Comparison of ENCODE assay signal across 14 cellular contexts in the genomic region with DNA sequence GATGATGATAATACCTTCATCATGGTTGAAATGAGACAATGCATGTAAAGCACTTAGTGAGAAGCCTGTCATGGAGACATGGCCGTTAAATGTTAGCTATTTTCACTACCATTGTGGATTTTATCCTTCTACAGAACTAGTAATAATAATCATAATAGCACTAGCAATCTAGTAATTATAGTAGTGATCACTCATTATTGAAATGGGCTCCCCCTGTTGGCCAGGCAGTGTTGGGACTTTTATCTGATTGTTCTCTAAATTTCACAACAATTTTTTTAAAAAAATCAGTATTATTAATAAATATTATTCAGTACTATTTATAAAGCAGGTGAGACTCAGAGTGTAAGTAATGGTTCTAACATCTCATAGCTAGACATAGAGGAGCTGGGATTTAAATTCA.
A peak's percentile ranks its signal among the peaks of the same experiment; 100 is the strongest.
DNase-seq lines count a peak whose midpoint lies in the region; ATAC-seq, FAIRE-seq and TF ChIP-seq lines count a peak whose summit lies in the region.
"Had no signal": no experiment of that assay in that cellular context is flagged by ENCODE, and none has a peak within 500 bp of the region (broad histone marks: within the 10 kb centered on the region; RNA-seq: fewer than 3 reads in every experiment).

No MANE protein-coding gene starts in this region.

- 72 to 86% (median 73%) methylated on average over 1 of the region's 1 CpG for WGBS in stomach, 5 donors

- H3K27ac ChIP-seq in C4-2B (no peak overlapping the region), PC-9 (no peak overlapping the region), kidney (ENCODE audit: low read depth in 2 of 2, low read length in 2 of 2) (no peak overlapping the region), stomach (no peak overlapping the region)
- H3K27ac ChIP-seq: HL-60 had no signal

- intact Hi-C loops in PC-9 (cut with micrococcal nuclease; ENCODE audit: unreplicated experiment) (no loop called here), kidney (cut with DNase I) (no loop called here), stomach (cut with DNase I; ENCODE audit: low total_unique reads) (no loop called here)

- no peak overlapping the region for H3K9ac ChIP-seq in kidney (ENCODE audit: low read length in 2 of 2)

- H3F3A ChIP-seq in PC-9 (ENCODE audit: insufficient read depth, low read depth), result no peaks in the 10 kb centered on the region

- TF ChIP-seq CTCF in C4-2B (conservative IDR thresholded peaks at IDR 0.05), result peak; percentile 64
- peak; percentile 29; the same call in 1 of the 2 replicates for TF ChIP-seq CTCF in GM12874 (IDR thresholded peaks at IDR 0.05; ENCODE audit: insufficient read depth, low read depth, low read length)
- peak; percentile 31; the same call in 1 of the 2 replicates for TF ChIP-seq CTCF in PC-9 (conservative IDR thresholded peaks at IDR 0.05)
- peak; percentile 16 for TF ChIP-seq CTCF in kidney (IDR thresholded peaks at IDR 0.05; ENCODE audit: borderline replicate concordance, extremely low read depth, insufficient read depth)
- peak in 1 of 7 experiments; percentile 17 for TF ChIP-seq CTCF in stomach (IDR thresholded peaks at IDR 0.05)

- CTCF ChIA-PET in PC-9 (lab: Charles Lee), result no interaction called here

- H3K4me1 ChIP-seq in PC-9 (replicated peaks; ENCODE audit: insufficient read depth) (no peaks in the 10 kb centered on the region), kidney (ENCODE audit: control insufficient read depth in 1 of 2, insufficient read depth in 1 of 2, low read depth in 1 of 2, low read length in 2 of 2) (no peaks in the 10 kb centered on the region), stomach (no peaks in the 10 kb centered on the region)

- no TSS peak for BruUV-seq in PC-9 (replicated peaks; lab: Mats Ljungman, UMichigan)

- no peak overlapping the region for H2AFZ ChIP-seq in PC-9

- H3K9me2 ChIP-seq in PC-9 (ENCODE audit: insufficient read depth), result no peaks in the 10 kb centered on the region

- no peak overlapping the region for H3K4me3 ChIP-seq in PC-9
- no peak overlapping the region for H3K4me3 ChIP-seq in kidney (ENCODE audit: low read length in 2 of 2)
- H3K4me3 ChIP-seq in stomach, result no peak overlapping the region

- H3K9me3 ChIP-seq in PC-9 (ENCODE audit: insufficient read depth, low read depth) (no peaks in the 10 kb centered on the region), kidney (ENCODE audit: control insufficient read depth in 1 of 2, low read length in 2 of 2) (no peaks in the 10 kb centered on the region), stomach (no peaks in the 10 kb centered on the region)

- TF ChIP-seq EP300 in stomach (IDR thresholded peaks at IDR 0.05), result no peak

- H4K20me1 ChIP-seq in PC-9 (ENCODE audit: insufficient read depth), result no peaks in the 10 kb centered on the region

- FAIRE-seq in kidney (lab: Jason Lieb, UNC), result no peak
- FAIRE-seq: bronchial epithelial cell had no signal

- DNase-seq in PC-9 (no peak), kidney (no peak), NCI-H146 (lab: John Stamatoyannopoulos, UW) (no peak), stomach (no peak), hepatic stellate cell (ENCODE audit: low spot score) (no peak)
- DNase-seq: activated CD4-positive, CD25-positive, alpha-beta regulatory T cell treated with anti-CD3 and anti-CD28 coated beads, Interleukin-2, amount 50 U/mL, for 72 hours; NCI-H1105 treated with DMSO at 0.1 percent for 48 hours; NCI-H748 treated with DMSO at 0.1 percent for 48 hours; SW 1271 had no signal

- H3K4me2 ChIP-seq in PC-9, result no peak overlapping the region

- no peak for TF ChIP-seq POLR2A in stomach (IDR thresholded peaks at IDR 0.05)

- H3K79me2 ChIP-seq in PC-9 (ENCODE audit: low read depth), result no peaks in the 10 kb centered on the region

- no peaks in the 10 kb centered on the region for H3K27me3 ChIP-seq in PC-9 (ENCODE audit: insufficient read depth, low read depth)
- no peaks in the 10 kb centered on the region for H3K27me3 ChIP-seq in stomach

- POLR2A ChIA-PET in PC-9 (lab: Charles Lee; ENCODE audit: unreplicated experiment), result no interaction called here

- H3K36me3 ChIP-seq in PC-9 (ENCODE audit: low read depth) (no peaks in the 10 kb centered on the region), kidney (ENCODE audit: control insufficient read depth in 1 of 2, insufficient read depth in 2 of 2, low read length in 2 of 2) (no peaks in the 10 kb centered on the region), stomach (no peaks in the 10 kb centered on the region)

- no peak for ATAC-seq in HG02610 (IDR thresholded peaks at IDR 0.05; ENCODE audit: unreplicated experiment)
